8 cellular contexts compared by ENCODE assay signal in the genomic region with DNA sequence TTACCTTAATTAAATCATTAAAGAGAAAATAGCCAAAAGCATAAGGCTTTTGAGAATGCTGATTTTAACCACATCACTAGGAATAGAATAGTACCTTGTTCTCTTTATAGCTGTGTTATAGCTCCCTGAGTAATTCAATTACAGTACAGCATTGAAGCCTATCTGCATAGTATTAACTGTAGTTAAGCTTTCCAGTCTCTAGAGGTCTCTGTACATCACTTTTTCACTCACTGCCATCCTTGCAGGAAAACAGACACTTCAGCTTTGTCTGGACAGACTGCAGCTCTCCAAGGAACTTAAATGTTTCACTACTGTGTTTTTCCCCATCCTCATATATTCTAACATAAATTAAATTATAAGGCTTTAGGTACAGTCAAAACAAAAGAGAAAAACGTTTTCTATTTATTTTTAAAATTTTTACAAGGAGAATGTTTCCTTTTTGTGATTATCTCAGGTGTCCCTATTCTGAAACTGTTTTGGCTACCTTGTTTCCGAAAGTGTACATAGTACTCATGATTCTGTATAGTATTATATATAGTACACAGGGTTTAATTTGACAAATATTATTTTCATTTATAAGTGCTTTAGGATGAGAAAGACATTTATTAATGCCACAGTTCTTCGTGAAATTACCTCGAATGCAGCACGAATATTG.
DNase-seq lines count a peak whose midpoint lies in the region; ATAC-seq, FAIRE-seq and TF ChIP-seq lines count a peak whose summit lies in the region.

No MANE protein-coding gene starts in this region.

- H3K27ac ChIP-seq in body of pancreas (no peak overlapping the region), kidney (ENCODE audit: low read depth in 2 of 2, low read length in 2 of 2) (no peak overlapping the region), thoracic aorta (no peak overlapping the region)

- peak; percentile 87 for ATAC-seq in GM19043 (IDR thresholded peaks at IDR 0.05; ENCODE audit: low read depth, unreplicated experiment)
- peak; percentile 86 for ATAC-seq in HG03354 (IDR thresholded peaks at IDR 0.05; ENCODE audit: poor library complexity, severe bottlenecking, unreplicated experiment)
- ATAC-seq in body of pancreas: peak; percentile 94
- peak; percentile 97 for ATAC-seq in thoracic aorta (ENCODE audit: insufficient number of reproducible peaks, low FRiP score, low read depth)

- H3K27me3 ChIP-seq in body of pancreas (no peaks in the 10 kb centered on the region), thoracic aorta (replicated peaks; ENCODE audit: insufficient read depth) (no peaks in the 10 kb centered on the region)

- H3K4me3 ChIP-seq in body of pancreas (no peak overlapping the region), kidney (ENCODE audit: low read length in 2 of 2) (peak overlapping the region; percentile 62 to 63), thoracic aorta (peak overlapping the region; percentile 65)

- TF ChIP-seq POLR2A in body of pancreas (IDR thresholded peaks at IDR 0.05): no peak

- DNase-seq in AG20443 (ENCODE audit: low spot score): peak; percentile 58
- peak; percentile 44 for DNase-seq in NCI-H345 (lab: John Stamatoyannopoulos, UW)
- peak in 2 of 4 donors; percentile 5 to 8 for DNase-seq in body of pancreas
- no peak for DNase-seq in kidney
- no peak for DNase-seq in thoracic aorta (ENCODE audit: low spot score)
- no peak for DNase-seq in stimulated activated CD4-positive, alpha-beta T cell treated with anti-CD3 and anti-CD28 coated beads, Interleukin-4, amount 100 ng/mL, for 1 hour

- peak; percentile 95 for FAIRE-seq in kidney (lab: Jason Lieb, UNC)

- H3K9ac ChIP-seq in kidney (ENCODE audit: low read length in 2 of 2): no peak overlapping the region

- intact Hi-C loops in body of pancreas (cut with DNase I): no loop called here
- intact Hi-C loops in kidney (cut with DNase I): no loop called here

- H3K9me3 ChIP-seq in body of pancreas: no peaks in the 10 kb centered on the region
- no peaks in the 10 kb centered on the region for H3K9me3 ChIP-seq in kidney (ENCODE audit: control insufficient read depth in 1 of 2, low read length in 2 of 2)
- H3K9me3 ChIP-seq in thoracic aorta: no peaks in the 10 kb centered on the region

- peak in 6 of 7 experiments; percentile 35 to 59 (median 52) for TF ChIP-seq CTCF in body of pancreas (IDR thresholded peaks at IDR 0.05)
- peak; percentile 47 for TF ChIP-seq CTCF in kidney (IDR thresholded peaks at IDR 0.05; ENCODE audit: borderline replicate concordance, extremely low read depth, insufficient read depth)
- TF ChIP-seq CTCF in thoracic aorta (IDR thresholded peaks at IDR 0.05): peak; percentile 60

- WGBS in body of pancreas, 2 donors: 37 to 41% methylated on average over 5 of the region's 5 CpGs

- no peaks in the 10 kb centered on the region for H3K36me3 ChIP-seq in body of pancreas (replicated peaks in 1 of 2; ENCODE audit: insufficient read depth in 1 of 2, low read depth in 2 of 2)
- no peaks in the 10 kb centered on the region for H3K36me3 ChIP-seq in kidney (ENCODE audit: control insufficient read depth in 1 of 2, insufficient read depth in 2 of 2, low read length in 2 of 2)
- no peaks in the 10 kb centered on the region for H3K36me3 ChIP-seq in thoracic aorta

- no peaks in the 10 kb centered on the region for H3K4me1 ChIP-seq in body of pancreas
- no peaks in the 10 kb centered on the region for H3K4me1 ChIP-seq in kidney (ENCODE audit: control insufficient read depth in 1 of 2, insufficient read depth in 1 of 2, low read depth in 1 of 2, low read length in 2 of 2)
- no peaks in the 10 kb centered on the region for H3K4me1 ChIP-seq in thoracic aorta (ENCODE audit: control insufficient read depth in 1 of 2, low read depth in 2 of 2)

Comparison
In these comparisons a context has a peak if more than half of its experiments do, and no peak if none do; other contexts are left out.
1. DNase-seq: peak in AG20443 (single experiment) and NCI-H345 (single experiment); none in kidney (single experiment), thoracic aorta (single experiment) and stimulated activated CD4-positive, alpha-beta T cell treated with anti-CD3 and anti-CD28 coated beads, Interleukin-4, amount 100 ng/mL, for 1 hour (single experiment).
2. H3K4me3 ChIP-seq: peak in kidney (2 of 2) and thoracic aorta (single experiment); none in body of pancreas (0 of 2).
3. Peak in every context shown above with its lines, with median percentiles within 50 percentile points of each other: ATAC-seq and CTCF ChIP-seq.